1 cellular context compared by ENCODE assay signal in genomic region chr13:88144580-88144979, GRCh38.
TF ChIP-seq lines count a peak whose summit lies in the region.

No MANE protein-coding gene starts in this region.

TF ChIP-seq in H1, 55 proteins besides CTCF, POLR2A, EP300 and RAD21:
- no peak for TF ChIP-seq BACH1 (IDR thresholded peaks at IDR 0.05; ENCODE audit: low read length)
- TF ChIP-seq SP4 (IDR thresholded peaks at IDR 0.05; ENCODE audit: low read length): no peak
- TF ChIP-seq JUND (IDR thresholded peaks at IDR 0.05; ENCODE audit: low read length): no peak
- no peak for TF ChIP-seq BCL11A (IDR thresholded peaks at IDR 0.05; ENCODE audit: low read depth in 2 of 2, low read length in 2 of 2)
- no peak for TF ChIP-seq RXRA (IDR thresholded peaks at IDR 0.05; ENCODE audit: insufficient read depth, low read depth, low read length)
- TF ChIP-seq GTF2F1 (IDR thresholded peaks at IDR 0.05; ENCODE audit: borderline replicate concordance, low read depth, low read length): no peak
- TF ChIP-seq, protein P1, sequence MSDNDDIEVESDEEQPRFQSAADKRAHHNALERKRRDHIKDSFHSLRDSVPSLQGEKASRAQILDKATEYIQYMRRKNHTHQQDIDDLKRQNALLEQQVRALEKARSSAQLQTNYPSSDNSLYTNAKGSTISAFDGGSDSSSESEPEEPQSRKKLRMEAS (IDR thresholded peaks at IDR 0.05): no peak
- TF ChIP-seq SRF (IDR thresholded peaks at IDR 0.05; ENCODE audit: low read depth, low read length): no peak
- no peak for TF ChIP-seq EZH2 (IDR thresholded peaks at IDR 0.05; ENCODE audit: low read depth, low read length, severe bottlenecking)
- no peak for TF ChIP-seq SP2 (IDR thresholded peaks at IDR 0.05; ENCODE audit: low read length)
- TF ChIP-seq RFX5 (IDR thresholded peaks at IDR 0.05; ENCODE audit: borderline replicate concordance, low read depth, low read length): no peak
- no peak for TF ChIP-seq TEAD4 (IDR thresholded peaks at IDR 0.05; ENCODE audit: low read depth, low read length)
- no peak for TF ChIP-seq CBX8 (IDR thresholded peaks at IDR 0.05; ENCODE audit: borderline replicate concordance, low read depth, low read length)
- TF ChIP-seq ATF3 (IDR thresholded peaks at IDR 0.05; ENCODE audit: insufficient read depth, low read depth, low read length): no peak
